In genomic region chr22:21446128-21446826, GRCh38 we compare ENCODE assay signal across 1 cellular context.
TF ChIP-seq lines count a peak whose summit lies in the region.

No MANE protein-coding gene starts in this region.

TF ChIP-seq in K562, 482 proteins besides CTCF, POLR2A, EP300 and RAD21 (continued from another document):
- TF ChIP-seq RFX7 (CRISPR knock-in tag; IDR thresholded peaks at IDR 0.05) (no peak), TCF7 (IDR thresholded peaks at IDR 0.05; ENCODE audit: borderline replicate concordance) (no peak), MBD1 (CRISPR knock-in tag; IDR thresholded peaks at IDR 0.05) (peak; percentile 70; the same call in 1 of the 2 replicates), MAZ (CRISPR knock-in tag; conservative IDR thresholded peaks at IDR 0.05 in 1 of 2, IDR thresholded peaks at IDR 0.05 in 1 of 2) (no peak), TAF1 (IDR thresholded peaks at IDR 0.05; ENCODE audit: control insufficient read depth, extremely low read depth, insufficient read depth, low read length, severe bottlenecking) (no peak), KLF1 (tag; IDR thresholded peaks at IDR 0.05) (no peak), CBX8 (IDR thresholded peaks at IDR 0.05; ENCODE audit: borderline replicate concordance, extremely low read depth, low read depth, low read length, poor library complexity, severe bottlenecking) (no peak), ZNF695 (CRISPR knock-in tag; IDR thresholded peaks at IDR 0.05) (no peak), ESRRA (IDR thresholded peaks at IDR 0.05; ENCODE audit: borderline replicate concordance, low read depth) (no peak), IRF9 (tag; IDR thresholded peaks at IDR 0.05) (no peak), ZNF551 (CRISPR knock-in tag; IDR thresholded peaks at IDR 0.05) (no peak), MTA3 (IDR thresholded peaks at IDR 0.05; ENCODE audit: borderline replicate concordance) (peak; percentile 55), KLF13 (tag; IDR thresholded peaks at IDR 0.05; ENCODE audit: borderline replicate concordance, low read depth) (peak; percentile 24; the same call in 1 of the 2 replicates), KLF6 (CRISPR knock-in tag; IDR thresholded peaks at IDR 0.05; ENCODE audit: borderline replicate concordance) (no peak), HDAC3 (IDR thresholded peaks at IDR 0.05; ENCODE audit: borderline replicate concordance, partially characterized antibody) (no peak), ZBTB43 (CRISPR knock-in tag; IDR thresholded peaks at IDR 0.05) (no peak), DMBX1 (CRISPR knock-in tag; IDR thresholded peaks at IDR 0.05; ENCODE audit: borderline replicate concordance) (no peak), RBM14 (IDR thresholded peaks at IDR 0.05; ENCODE audit: borderline replicate concordance, insufficient read depth, low read depth, low read length) (peak; percentile 60; the same call in 1 of the 2 replicates), XRCC3 (IDR thresholded peaks at IDR 0.05) (no peak), ZNF699 (CRISPR knock-in tag; IDR thresholded peaks at IDR 0.05; ENCODE audit: insufficient replicate concordance) (no peak), E4F1 (CRISPR knock-in tag; IDR thresholded peaks at IDR 0.05; ENCODE audit: borderline replicate concordance) (no peak), KAT7 (CRISPR knock-in tag; IDR thresholded peaks at IDR 0.05; ENCODE audit: borderline replicate concordance) (0 out of 2 replicates have a peak, but pooled peaks have one; percentile 11), SAFB (IDR thresholded peaks at IDR 0.05; ENCODE audit: borderline replicate concordance, low read depth, low read length) (0 out of 2 replicates have a peak, but pooled peaks have one; percentile 42), RUNX1 (IDR thresholded peaks at IDR 0.05; ENCODE audit: low read depth) (no peak), PRMT5 (CRISPR knock-in tag; IDR thresholded peaks at IDR 0.05) (no peak), MNT (conservative IDR thresholded peaks at IDR 0.05) (no peak)
